14 cellular contexts compared by ENCODE assay signal in the genomic region with DNA sequence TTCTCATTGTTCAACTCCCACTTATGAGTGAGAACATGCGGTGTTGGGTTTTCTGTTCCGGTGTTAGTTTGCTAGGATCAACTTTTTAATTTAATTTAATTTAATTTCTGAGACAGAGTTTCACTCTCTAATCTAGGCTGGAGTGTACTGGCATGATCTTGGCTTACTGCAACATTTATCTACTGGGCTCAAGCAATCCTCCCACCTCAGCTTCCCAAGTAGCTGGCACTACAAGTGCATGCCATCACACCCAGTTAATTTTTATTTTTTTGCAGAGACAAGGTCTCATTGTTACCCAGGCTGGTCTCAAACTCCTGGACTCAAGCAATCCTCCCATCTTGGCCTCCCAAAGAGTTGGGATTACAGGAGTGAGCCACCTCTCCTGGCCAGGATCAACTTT.
DNase-seq lines count a peak whose midpoint lies in the region; ATAC-seq and TF ChIP-seq lines count a peak whose summit lies in the region.
"Had no signal": no experiment of that assay in that cellular context is flagged by ENCODE, and none has a peak within 500 bp of the region (broad histone marks: within the 10 kb centered on the region; RNA-seq: fewer than 3 reads in every experiment).

No MANE protein-coding gene starts in this region.

- H3K18ac ChIP-seq in mesenchymal stem cell (ENCODE audit: low read depth in 1 of 2, low read length in 2 of 2), result no peak overlapping the region

- no peak overlapping the region for H2BK5ac ChIP-seq in mesenchymal stem cell (ENCODE audit: low read depth, low read length, poor library complexity, severe bottlenecking)

- no peaks in the 10 kb centered on the region for H3K79me2 ChIP-seq in GM23338 (replicated peaks; ENCODE audit: insufficient read depth)

- no CpG with 5 or more reads among the region's 2 CpGs for WGBS in mesenchymal stem cell
- WGBS in spleen, 5 donors, result 96 to 100% (median 97%) methylated on average over 2 of the region's 2 CpGs

- intact Hi-C loops in spleen (cut with DNase I; ENCODE audit: low total_unique reads), result loop anchor here (10.0 kb wide), 1 partner anchor 108 kb away; the partner anchor contains the start of gene GSK3B

- H3K4me1 ChIP-seq in BLaER1 treated with 17β-estradiol and CSF1 and Interleukin-3, amounts not matched to agents 10 nM and 100 nM, result peaks cover 0 to 27% (median 17%) of the 10 kb centered on the region in 10 experiments; a peak in 11 of 20 replicates
- H3K4me1 ChIP-seq in GM23338 (ENCODE audit: insufficient read depth) (peaks cover under 1% of the 10 kb centered on the region; the same call in 1 of the 2 replicates), mesenchymal stem cell (ENCODE audit: control insufficient read depth, insufficient read depth, low read depth, low read length) (no peaks in the 10 kb centered on the region), spleen (peaks cover 0 to 41% (median 18%) of the 10 kb centered on the region in 6 donors)
- H3K4me1 ChIP-seq: BE2C, Caco-2, HAP-1 had no signal

- no peaks in the 10 kb centered on the region for H4K20me1 ChIP-seq in BLaER1 treated with 17β-estradiol and CSF1 and Interleukin-3, amounts not matched to agents 10 nM and 100 nM
- no peaks in the 10 kb centered on the region for H4K20me1 ChIP-seq in GM23338 (replicated peaks; ENCODE audit: insufficient read depth)

- no peaks in the 10 kb centered on the region for H3K9me3 ChIP-seq in BLaER1 treated with 17β-estradiol and CSF1 and Interleukin-3, amounts not matched to agents 10 nM and 100 nM (replicated peaks in 1 of 11)
- H3K9me3 ChIP-seq in mesenchymal stem cell (ENCODE audit: control insufficient read depth, low read length) (no peaks in the 10 kb centered on the region), spleen (no peaks in the 10 kb centered on the region)
- H3K9me3 ChIP-seq: BE2C, Caco-2, HAP-1 had no signal

- no peak overlapping the region for H3K9ac ChIP-seq in BLaER1 treated with 17β-estradiol and CSF1 and Interleukin-3, amounts not matched to agents 10 nM and 100 nM
- peak overlapping the region; percentile 50 for H3K9ac ChIP-seq in mesenchymal stem cell (ENCODE audit: low read length)

- H3K9me3 Mint-ChIP-seq in GM23338, result no peaks in the 10 kb centered on the region
- H3K9me3 Mint-ChIP-seq: CD8-positive, alpha-beta memory T cell had no signal

- H2BK12ac ChIP-seq in mesenchymal stem cell (ENCODE audit: low read length in 2 of 2), result peak overlapping the region in 1 of 2 experiments; percentile 18

- H3F3A ChIP-seq in GM23338 (replicated peaks; ENCODE audit: low read depth), result no peaks in the 10 kb centered on the region

- H4K91ac ChIP-seq in mesenchymal stem cell (ENCODE audit: low read length), result no peak overlapping the region

- H2AK5ac ChIP-seq in mesenchymal stem cell (ENCODE audit: low read length, severe bottlenecking), result no peak overlapping the region

- ATAC-seq in GM23338 (no peak), GM19324 (IDR thresholded peaks at IDR 0.05; ENCODE audit: low FRiP score, unreplicated experiment) (no peak)
- ATAC-seq: GM12878 had no signal

- no peak overlapping the region for H3K4me3 Mint-ChIP-seq in GM23338
- H3K4me3 Mint-ChIP-seq: CD8-positive, alpha-beta memory T cell had no signal

- DNase-seq in GM23338 (ENCODE audit: low spot score), result no peak
- DNase-seq in mesenchymal stem cell, result no peak
- DNase-seq in spleen, result no peak
- DNase-seq in GM13976 (ENCODE audit: low spot score), result no peak
- no peak for DNase-seq in GM10248 (ENCODE audit: extremely low spot score)
- DNase-seq in AG08395 (ENCODE audit: low spot score), result no peak
- DNase-seq: BE2C; Caco-2; CD8-positive, alpha-beta memory T cell; DND-41 had no signal

- H3K27me3 ChIP-seq in BLaER1 treated with 17β-estradiol and CSF1 and Interleukin-3, amounts not matched to agents 10 nM and 100 nM, result no peaks in the 10 kb centered on the region
- H3K27me3 ChIP-seq in GM23338 (ENCODE audit: insufficient read depth) (no peaks in the 10 kb centered on the region), mesenchymal stem cell (ENCODE audit: control insufficient read depth in 1 of 2, insufficient read depth in 1 of 2, low read length in 2 of 2) (no peaks in the 10 kb centered on the region), spleen (replicated peaks in 1 of 7) (no peaks in the 10 kb centered on the region)
- H3K27me3 ChIP-seq: BE2C had no signal

- H3K27ac Mint-ChIP-seq in GM23338, result no peak overlapping the region

- no peaks in the 10 kb centered on the region for H3K79me1 ChIP-seq in mesenchymal stem cell (replicated peaks; ENCODE audit: low read length, poor library complexity, severe bottlenecking)

- no peak overlapping the region for H3K4me3 ChIP-seq in BLaER1 treated with 17β-estradiol and CSF1 and Interleukin-3, amounts not matched to agents 10 nM and 100 nM
- no peak overlapping the region for H3K4me3 ChIP-seq in GM23338
- no peak overlapping the region for H3K4me3 ChIP-seq in mesenchymal stem cell (ENCODE audit: insufficient read depth in 1 of 2, low read depth in 1 of 2, low read length in 2 of 2)
- no peak overlapping the region for H3K4me3 ChIP-seq in spleen
- H3K4me3 ChIP-seq: GM12878, HAP-1 had no signal

- peak overlapping the region in 6 of 11 experiments; percentile 26 to 63 (median 56); a peak in 10 of 22 replicates for H3K4me2 ChIP-seq in BLaER1 treated with 17β-estradiol and CSF1 and Interleukin-3, amounts not matched to agents 10 nM and 100 nM
- H3K4me2 ChIP-seq in GM23338 (no peak overlapping the region), mesenchymal stem cell (ENCODE audit: low read length, poor library complexity, severe bottlenecking) (no peak overlapping the region)

- H4K8ac ChIP-seq in mesenchymal stem cell (ENCODE audit: low read length), result no peak overlapping the region

- H3K4ac ChIP-seq in mesenchymal stem cell (ENCODE audit: low read depth in 1 of 2, low read length in 2 of 2), result no peak overlapping the region

- H2BK120ac ChIP-seq in mesenchymal stem cell (ENCODE audit: low read depth, low read length), result no peak overlapping the region

- no peak overlapping the region for H2BK15ac ChIP-seq in mesenchymal stem cell (ENCODE audit: low read depth, poor library complexity, severe bottlenecking)

- 0 out of 2 replicates have a peak, but pooled peaks cover 4% of the 10 kb centered on the region for H3K9me2 ChIP-seq in GM23338 (ENCODE audit: insufficient read depth)

- no peaks in the 10 kb centered on the region for H3K27me3 Mint-ChIP-seq in GM23338 (ENCODE audit: insufficient read depth, low read depth, poor library complexity)

- peaks cover 2% of the 10 kb centered on the region; the same call in 1 of the 3 replicates for H3K4me1 Mint-ChIP-seq in GM23338
- H3K4me1 Mint-ChIP-seq: CD8-positive, alpha-beta memory T cell had no signal

- no peak overlapping the region for H3K23ac ChIP-seq in mesenchymal stem cell (ENCODE audit: low read length in 2 of 2)

- in situ Hi-C loops in GM13976 (cut with MboI; ENCODE audit: low sequenced_read_pairs, unreplicated experiment), result no loop called here

- no peak for TF ChIP-seq POLR2A in spleen (IDR thresholded peaks at IDR 0.05)

- H3K14ac ChIP-seq in mesenchymal stem cell (ENCODE audit: low read length in 2 of 2), result no peak overlapping the region

- H2AFZ ChIP-seq in GM23338 (0 out of 2 replicates have a peak overlapping the region, but pooled peaks have one; percentile 2), mesenchymal stem cell (ENCODE audit: low read depth, low read length) (no peak overlapping the region)

- TF ChIP-seq CTCF in GM23338 (conservative IDR thresholded peaks at IDR 0.05; ENCODE audit: low read depth in 2 of 2), result no peak
- no peak for TF ChIP-seq CTCF in spleen (IDR thresholded peaks at IDR 0.05 in 8 of 11, conservative IDR thresholded peaks at IDR 0.05 in 3 of 11)
- TF ChIP-seq CTCF in GM13976 (IDR thresholded peaks at IDR 0.05; ENCODE audit: borderline replicate concordance, control extremely low read depth, extremely low read depth, insufficient read depth, missing control alignments), result no peak
- TF ChIP-seq CTCF in GM10248 (IDR thresholded peaks at IDR 0.05; ENCODE audit: control extremely low read depth, extremely low read depth, low read depth, missing control alignments), result no peak

- CTCF ChIA-PET in GM10248 (lab: Yijun Ruan, JAX), result interaction anchor here (1.1 kb wide), 1 partner anchor 9 kb away, joined by 4 read pairs; no protein-coding TSS in a partner anchor

- H3K36me3 ChIP-seq in BLaER1 treated with 17β-estradiol and CSF1 and Interleukin-3, amounts not matched to agents 10 nM and 100 nM, result no peaks in the 10 kb centered on the region
- H3K36me3 ChIP-seq in GM23338 (ENCODE audit: insufficient read depth) (no peaks in the 10 kb centered on the region), mesenchymal stem cell (ENCODE audit: control insufficient read depth in 1 of 2, insufficient read depth in 2 of 2, low read depth in 1 of 2, low read length in 2 of 2) (no peaks in the 10 kb centered on the region), spleen (no peaks in the 10 kb centered on the region)
- H3K36me3 ChIP-seq: BE2C, HAP-1 had no signal

- H3K27ac ChIP-seq in BLaER1 treated with 17β-estradiol and CSF1 and Interleukin-3, amounts not matched to agents 10 nM and 100 nM, result peak overlapping the region in 5 of 11 experiments; percentile 5 to 37 (median 17); a peak in 6 of 22 replicates
- no peak overlapping the region for H3K27ac ChIP-seq in GM23338 (ENCODE audit: low read depth)
- no peak overlapping the region for H3K27ac ChIP-seq in mesenchymal stem cell (ENCODE audit: low read length, poor library complexity, severe bottlenecking)
- peak overlapping the region; percentile 62 to 84 (median 73) for H3K27ac ChIP-seq in spleen

- POLR2A ChIA-PET in GM10248 (lab: Yijun Ruan, JAX), result no interaction called here

- no peaks in the 10 kb centered on the region for H3K36me3 Mint-ChIP-seq in GM23338 (ENCODE audit: low read depth)
- H3K36me3 Mint-ChIP-seq: CD8-positive, alpha-beta memory T cell had no signal

TF ChIP-seq in GM23338, 12 proteins besides CTCF, POLR2A, EP300 and RAD21 (continues in another document):
- TF ChIP-seq POLR2AphosphoS5 (IDR thresholded peaks at IDR 0.05; ENCODE audit: low read depth), result no peak

Comparison
In these comparisons a context has a peak if more than half of its experiments do, and no peak if none do; other contexts are left out.
1. H3K27ac ChIP-seq: peak in spleen (8 of 8); none in GM23338 (single experiment) and mesenchymal stem cell (single experiment).
2. H3K4me2 ChIP-seq: peak in BLaER1 treated with 17β-estradiol and CSF1 and Interleukin-3, amounts not matched to agents 10 nM and 100 nM (6 of 11); none in GM23338 (single experiment) and mesenchymal stem cell (single experiment).